ENCODE assay signal across 20 cellular contexts in the genomic region with DNA sequence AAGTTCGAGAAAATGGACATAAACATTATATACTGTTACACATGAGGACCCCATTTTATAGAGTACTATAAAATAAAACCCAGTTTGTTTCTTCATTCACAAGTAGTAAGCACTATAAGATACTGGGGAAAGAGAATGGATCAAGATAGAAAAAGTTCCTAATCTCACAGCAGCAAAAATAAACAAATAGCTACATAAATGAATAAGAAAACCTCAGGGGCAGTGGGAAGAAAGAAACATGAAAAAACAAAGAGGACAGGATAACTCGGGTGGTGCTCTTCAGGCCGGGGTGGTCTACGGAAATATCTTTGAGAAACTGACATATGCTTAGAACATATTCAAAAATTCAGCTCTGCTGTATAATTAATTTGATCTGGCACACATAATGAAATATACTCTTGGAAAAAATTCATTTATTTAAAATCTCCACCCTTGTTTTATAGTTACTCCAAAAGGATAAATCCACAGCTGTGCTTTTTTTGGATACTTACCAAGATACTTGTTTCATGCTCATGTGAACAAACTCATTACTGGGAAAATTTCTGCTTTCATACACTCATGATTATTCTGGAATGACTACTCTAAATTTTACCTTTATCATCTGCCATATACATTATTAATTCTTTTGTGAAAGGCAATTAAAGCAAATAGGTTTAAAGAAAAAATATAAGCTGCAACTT. TPM values are rescaled to one million over a fixed set of nuclear protein-coding genes. Genes with fewer than 3 reads are reported as not detected.
DNase-seq lines count a peak whose midpoint lies in the region; ATAC-seq, FAIRE-seq and TF ChIP-seq lines count a peak whose summit lies in the region.
"Had no signal": no experiment of that assay in that cellular context is flagged by ENCODE, and none has a peak within 500 bp of the region (broad histone marks: within the 10 kb centered on the region; RNA-seq: fewer than 3 reads in every experiment).

No MANE protein-coding gene starts in this region.

- no peak for FAIRE-seq in GM19239 (lab: Jason Lieb, UNC)
- FAIRE-seq: GM12892, keratinocyte had no signal

- no peak for ATAC-seq in HG03139 (IDR thresholded peaks at IDR 0.05; ENCODE audit: unreplicated experiment)
- ATAC-seq in GM21381 (IDR thresholded peaks at IDR 0.05; ENCODE audit: unreplicated experiment): no peak

- H3K4me3 Mint-ChIP-seq in endothelial cell (ENCODE audit: unreplicated experiment): no peak overlapping the region
- no peak overlapping the region for H3K4me3 Mint-ChIP-seq in nephron
- H3K4me3 Mint-ChIP-seq: activated CD4-positive, alpha-beta T cell treated with anti-CD3 and anti-CD28 coated beads, Interleukin-2, amount 10 ng/mL, durations not matched to agents 24 days and 14 days; IgD-negative memory B cell had no signal

- H3K4me1 ChIP-seq in Peyer's patch: no peaks in the 10 kb centered on the region
- H3K4me1 ChIP-seq: colonic mucosa had no signal

- TF ChIP-seq CTCF in endothelial cell (IDR thresholded peaks at IDR 0.05; ENCODE audit: unreplicated experiment) (no peak), nephron (IDR thresholded peaks at IDR 0.05; ENCODE audit: unreplicated experiment in 3 of 3) (no peak), Peyer's patch (IDR thresholded peaks at IDR 0.05) (no peak)

- no peaks in the 10 kb centered on the region for H3K27me3 ChIP-seq in Peyer's patch
- H3K27me3 ChIP-seq: colonic mucosa, gastrocnemius medialis had no signal

- peak; percentile 71 for DNase-seq in EH (ENCODE audit: low read depth)
- peak; percentile 77 for DNase-seq in NCI-H446 treated with DMSO at 0.1 percent for 48 hours (lab: John Stamatoyannopoulos, UW)
- no peak for DNase-seq in endothelial cell (ENCODE audit: low spot score)
- DNase-seq in Peyer's patch: no peak
- DNase-seq in GM19239 (ENCODE audit: insufficient read length, low spot score): no peak
- DNase-seq: activated CD4-positive, alpha-beta T cell treated with anti-CD3 and anti-CD28 coated beads, Interleukin-2, amount 10 ng/mL, durations not matched to agents 24 days and 14 days; colonic mucosa; gastrocnemius medialis; NCI-H1105 treated with DMSO at 0.1 percent for 48 hours; NCI-H524 treated with DMSO at 0.1 percent for 48 hours; PC-9; psoas muscle; stimulated activated CD4-positive, alpha-beta T cell treated with anti-CD3 and anti-CD28 coated beads, Interleukin-4, amount 100 ng/mL, for 1 hour had no signal

- peaks cover 0 to 15% (median under 1%) of the 10 kb centered on the region in 4 donors for H3K9me3 ChIP-seq in Peyer's patch
- H3K9me3 ChIP-seq: colonic mucosa had no signal

- H3K9me3 Mint-ChIP-seq in endothelial cell (ENCODE audit: unreplicated experiment): peaks cover 4% of the 10 kb centered on the region
- H3K9me3 Mint-ChIP-seq in nephron: peaks cover 49% of the 10 kb centered on the region

- H3K36me3 ChIP-seq in Peyer's patch: no peaks in the 10 kb centered on the region
- H3K36me3 ChIP-seq: colonic mucosa had no signal

- no peak overlapping the region for H3K4me3 ChIP-seq in Peyer's patch
- H3K4me3 ChIP-seq: colonic mucosa, gastrocnemius medialis, PC-9 had no signal

- H3K36me3 Mint-ChIP-seq in endothelial cell (ENCODE audit: low read depth, unreplicated experiment): peaks cover 35% of the 10 kb centered on the region
- peaks cover 91% of the 10 kb centered on the region for H3K36me3 Mint-ChIP-seq in nephron (ENCODE audit: low read depth)

- H3K27me3 Mint-ChIP-seq in endothelial cell (ENCODE audit: unreplicated experiment) (peaks cover 1% of the 10 kb centered on the region), nephron (ENCODE audit: low read depth) (no peaks in the 10 kb centered on the region)
- H3K27me3 Mint-ChIP-seq: activated CD4-positive, alpha-beta T cell treated with anti-CD3 and anti-CD28 coated beads, Interleukin-2, amount 10 ng/mL, durations not matched to agents 24 days and 14 days had no signal

- peaks cover 20% of the 10 kb centered on the region for H3K4me1 Mint-ChIP-seq in endothelial cell (ENCODE audit: unreplicated experiment)
- peaks cover 20% of the 10 kb centered on the region for H3K4me1 Mint-ChIP-seq in nephron

- H3K27ac Mint-ChIP-seq in endothelial cell (ENCODE audit: unreplicated experiment) (peak overlapping the region; percentile 43), nephron (peak overlapping the region in 2 of 3 experiments; percentile 43 to 67)
- H3K27ac Mint-ChIP-seq: activated CD4-positive, alpha-beta T cell treated with anti-CD3 and anti-CD28 coated beads, Interleukin-2, amount 10 ng/mL, durations not matched to agents 24 days and 14 days; IgD-negative memory B cell had no signal

- TF ChIP-seq POLR2A in Peyer's patch (IDR thresholded peaks at IDR 0.05): no peak

- no peak overlapping the region for H3K27ac ChIP-seq in Peyer's patch
- H3K27ac ChIP-seq: C4-2B, colonic mucosa, PC-9 had no signal

RNA-seq across cellular contexts. Expression of gene CEP170, which starts 20.0 kb away (rescaled TPM):
- total RNA-seq in endothelial cell (ENCODE audit: unreplicated experiment): 168 TPM
- 10 to 100 TPM in 3 of 4 donors, 1 to 10 TPM in 1; 6.0 to 92.4 (median 13.8) TPM for total RNA-seq in Peyer's patch

RNA-seq across cellular contexts. Expression of gene SDCCAG8, which starts 20.7 kb away (rescaled TPM):
- 41.9 TPM for total RNA-seq in endothelial cell (ENCODE audit: unreplicated experiment)
- 100 to 1,000 TPM in 1 of 4 donors, 10 to 100 TPM in 3; 30.3 to 131 (median 55.4) TPM for total RNA-seq in Peyer's patch

Comparison
In these comparisons a context has a peak if more than half of its experiments do, and no peak if none do; other contexts are left out.
1. DNase-seq: peak in EH (single experiment) and NCI-H446 treated with DMSO at 0.1 percent for 48 hours (single experiment); none in endothelial cell (single experiment), Peyer's patch (0 of 3) and GM19239 (single experiment).